ENCODE assay signal across 16 cellular contexts in the genomic region with DNA sequence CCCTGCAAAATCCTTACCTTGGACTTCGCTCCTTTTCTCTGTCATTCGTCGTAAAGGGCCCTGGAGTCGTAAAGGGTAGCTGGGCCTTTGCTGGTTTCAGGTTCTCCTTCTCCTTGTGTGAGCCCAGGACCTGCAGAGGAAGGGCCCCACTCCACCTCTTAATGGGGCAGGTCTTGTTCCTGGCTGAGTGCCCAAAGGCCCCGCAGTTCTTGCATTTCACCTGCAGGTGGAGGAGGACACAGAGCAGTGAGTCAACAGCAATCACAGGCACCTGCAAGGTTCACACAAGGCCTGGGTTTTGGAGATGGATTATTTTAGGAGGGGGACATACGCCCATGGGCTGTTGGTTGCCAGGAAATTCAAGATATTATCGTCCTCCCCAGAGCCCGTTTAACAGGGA. TPM values are rescaled to one million over a fixed set of nuclear protein-coding genes. Genes with fewer than 3 reads are reported as not detected.
"Had no signal": no experiment of that assay in that cellular context is flagged by ENCODE, and none has a peak within 500 bp of the region (broad histone marks: within the 10 kb centered on the region; RNA-seq: fewer than 3 reads in every experiment).

No MANE protein-coding gene starts in this region.

RNA-seq across cellular contexts. Expression of a gene that starts 33.8 kb away (rescaled TPM):
- total RNA-seq: activated CD4-positive, alpha-beta T cell treated with anti-CD3 and anti-CD28 coated beads, Interleukin-2, amount 10 ng/mL, durations not matched to agents 7 days and 5 days; activated naive CD4-positive, alpha-beta T cell treated with anti-CD3 and anti-CD28 coated beads for 36 hours; activated naive CD4-positive, alpha-beta T cell treated with anti-CD3 and anti-CD28 coated beads, Interleukin-2, amount 50 U/mL, for 72 hours; activated T-cell treated with anti-CD3 and anti-CD28 coated beads, Interleukin-2, amount 50 U/mL, for 4 hours; activated T-helper 1 cell treated with anti-CD3 and anti-CD28 coated beads, Interleukin-12 subunit alpha, Interleukin-12 subunit beta, Interleukin-2, Interleukin-4 antibody, amounts not matched to agents 30 ng/mL and 10 ng/mL and 1 ng/mL, durations not matched to agents 14 hours and 24 hours and 36 hours; adrenal gland; astrocyte; body of pancreas; breast epithelium; cardiac septum; PC-3; Peyer's patch; Right ventricle myocardium inferior; SK-MEL-5; T-cell; T-helper 17 cell had no signal
- polyA plus RNA-seq: adrenal gland had no signal

RNA-seq across cellular contexts. Expression of a gene that starts 43.2 kb away (rescaled TPM):
- total RNA-seq: activated CD4-positive, alpha-beta T cell treated with anti-CD3 and anti-CD28 coated beads, Interleukin-2, amount 10 ng/mL, durations not matched to agents 7 days and 5 days; activated naive CD4-positive, alpha-beta T cell treated with anti-CD3 and anti-CD28 coated beads for 36 hours; activated naive CD4-positive, alpha-beta T cell treated with anti-CD3 and anti-CD28 coated beads, Interleukin-2, amount 50 U/mL, for 72 hours; activated T-cell treated with anti-CD3 and anti-CD28 coated beads, Interleukin-2, amount 50 U/mL, for 4 hours; activated T-helper 1 cell treated with anti-CD3 and anti-CD28 coated beads, Interleukin-12 subunit alpha, Interleukin-12 subunit beta, Interleukin-2, Interleukin-4 antibody, amounts not matched to agents 30 ng/mL and 10 ng/mL and 1 ng/mL, durations not matched to agents 14 hours and 24 hours and 36 hours; adrenal gland; astrocyte; body of pancreas; breast epithelium; cardiac septum; PC-3; Peyer's patch; Right ventricle myocardium inferior; SK-MEL-5; T-cell; T-helper 17 cell had no signal
- polyA plus RNA-seq: adrenal gland had no signal
